11 cellular contexts compared by ENCODE assay signal in genomic region chr21:44925027-44925755, GRCh38.
A peak's percentile ranks its signal among the peaks of the same experiment; 100 is the strongest.
DNase-seq lines count a peak whose midpoint lies in the region; ATAC-seq lines count a peak whose summit lies in the region.
"Had no signal": no experiment of that assay in that cellular context is flagged by ENCODE, and none has a peak within 500 bp of the region (broad histone marks: within the 10 kb centered on the region; RNA-seq: fewer than 3 reads in every experiment).

No MANE protein-coding gene starts in this region.

- ATAC-seq in HG03045 (IDR thresholded peaks at IDR 0.05; ENCODE audit: unreplicated experiment): no peak
- ATAC-seq in HG02938 (IDR thresholded peaks at IDR 0.05; ENCODE audit: unreplicated experiment): no peak
- ATAC-seq: left lobe of liver had no signal

- no peaks in the 10 kb centered on the region for H3K9me3 ChIP-seq in KOPT-K1 (ENCODE audit: insufficient read depth, low read length, poor library complexity, severe bottlenecking)

- DNase-seq in AG08395 (ENCODE audit: low spot score): peak; percentile 54
- peak; percentile 21 for DNase-seq in activated naive CD4-positive, alpha-beta T cell treated with anti-CD3 and anti-CD28 coated beads, Interleukin-2, amount 50 U/mL, for 16 hours
- peak; percentile 80 for DNase-seq in iris pigment epithelial cell (ENCODE audit: low read depth)
- DNase-seq in NCI-H1436 (lab: John Stamatoyannopoulos, UW): no peak
- DNase-seq in HK-2 (ENCODE audit: unreplicated experiment): no peak
- DNase-seq: brain microvascular endothelial cell, DMS 273 treated with DMSO at 0.1 percent for 48 hours had no signal

- H3K27ac ChIP-seq in KOPT-K1 (ENCODE audit: low read depth, low read length, poor library complexity, severe bottlenecking): peak overlapping the region; percentile 33
- H3K27ac ChIP-seq: brain microvascular endothelial cell had no signal

- no peaks in the 10 kb centered on the region for H3K36me3 ChIP-seq in KOPT-K1 (ENCODE audit: insufficient read depth, low read length)
- H3K36me3 ChIP-seq: brain microvascular endothelial cell had no signal

Comparison
In these comparisons a context has a peak if more than half of its experiments do, and no peak if none do; other contexts are left out.
1. DNase-seq: peak in AG08395 (single experiment), activated naive CD4-positive, alpha-beta T cell treated with anti-CD3 and anti-CD28 coated beads, Interleukin-2, amount 50 U/mL, for 16 hours (single experiment) and iris pigment epithelial cell (single experiment); none in NCI-H1436 (single experiment) and HK-2 (single experiment).